Comparison of ENCODE assay signal across 32 cellular contexts in the genomic region with DNA sequence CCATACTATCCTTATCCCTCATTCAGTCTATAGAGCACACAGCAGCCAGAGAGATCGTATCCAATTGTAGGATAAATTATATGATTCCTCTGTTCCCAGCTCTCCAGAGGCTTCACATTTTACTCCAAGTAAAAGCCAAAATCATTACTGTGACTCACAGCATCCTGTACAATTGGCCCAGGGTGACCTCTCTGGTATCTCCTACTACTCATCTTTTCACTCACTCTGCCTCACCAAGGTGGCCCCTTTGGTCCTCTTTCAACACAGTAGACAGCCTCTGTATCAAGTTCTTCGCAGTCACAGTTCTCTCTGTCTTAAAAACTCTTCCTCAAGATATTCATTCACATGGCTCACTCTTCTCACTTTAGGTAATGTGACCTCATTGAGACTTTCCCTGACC.
"Had no signal": no experiment of that assay in that cellular context is flagged by ENCODE, and none has a peak within 500 bp of the region (broad histone marks: within the 10 kb centered on the region; RNA-seq: fewer than 3 reads in every experiment).

No MANE protein-coding gene starts in this region.

- H3K27me3 ChIP-seq: body of pancreas, cardiac muscle cell, colonic mucosa, gastroesophageal sphincter, pancreas, sigmoid colon, upper lobe of left lung, vagina had no signal

- H3K4me3 ChIP-seq: body of pancreas, cardiac muscle cell, colonic mucosa, gastroesophageal sphincter, pancreas, prostate gland, sigmoid colon, upper lobe of left lung, vagina had no signal

- H3K4me1 ChIP-seq: body of pancreas, colonic mucosa, gastroesophageal sphincter, pancreas, prostate gland, sigmoid colon, upper lobe of left lung, vagina had no signal

- H3K36me3 ChIP-seq: cardiac muscle cell, colonic mucosa, gastroesophageal sphincter, pancreas, prostate gland, sigmoid colon, upper lobe of left lung, vagina, WERI-Rb-1 had no signal

- DNase-seq: activated CD4-positive, alpha-beta memory T cell treated with anti-CD3 and anti-CD28 coated beads, Interleukin-2, amount 10 ng/mL, durations not matched to agents 7 days and 5 days; activated CD4-positive, alpha-beta T cell treated with anti-CD3 and anti-CD28 coated beads, Interleukin-2, amount 10 ng/mL, durations not matched to agents 7 days and 5 days; activated CD8-positive, alpha-beta memory T cell treated with anti-CD3 and anti-CD28 coated beads, Interleukin-2, amount 50 U/mL, for 48 hours; activated gamma-delta T cell treated with Interleukin-2 at 50 U/mL for 16 hours; activated T-cell treated with anti-CD3 and anti-CD28 coated beads, Interleukin-2, amount 50 U/mL, for 24 hours; aorta; body of pancreas; cerebellar nuclear complex; colonic mucosa; effector CD8-positive, alpha-beta T cell; hippocampal formation; left colon; midbrain; naive thymus-derived CD4-positive, alpha-beta T cell; nucleus accumbens; pancreas; retina; sigmoid colon; small intestine; stimulated activated CD4-positive, alpha-beta T cell treated with anti-CD3 and anti-CD28 coated beads, Interleukin-4, amount 100 ng/mL, for 24 hours; stimulated activated naive CD8-positive, alpha-beta T cell treated with anti-CD3 and anti-CD28 coated beads, Interleukin-15, amount 100 ng/mL, for 72 hours; substantia nigra; T-helper 9 cell; upper lobe of left lung; WERI-Rb-1 had no signal

- H3K9me3 ChIP-seq: colonic mucosa, gastroesophageal sphincter, pancreas, prostate gland, vagina had no signal

- ATAC-seq: activated CD4-positive, CD25-positive, alpha-beta regulatory T cell treated with anti-CD3 and anti-CD28 coated beads, Interleukin-2, amount 50 U/mL, for 24 hours; activated naive CD4-positive, alpha-beta T cell treated with anti-CD3 and anti-CD28 coated beads, Interleukin-2, amount 50 U/mL, for 72 hours; body of pancreas; gastroesophageal sphincter; left colon; naive thymus-derived CD4-positive, alpha-beta T cell; pancreas; stimulated activated effector memory CD8-positive, alpha-beta T cell treated with anti-CD3 and anti-CD28 coated beads, Interleukin-12 subunit alpha, Interleukin-12 subunit beta, amount 100 ng/mL, for 72 hours; stimulated activated naive CD8-positive, alpha-beta T cell treated with anti-CD3 and anti-CD28 coated beads, Interleukin-15, amount 100 ng/mL, for 72 hours had no signal

- H3K27ac ChIP-seq: body of pancreas, cardiac muscle cell, colonic mucosa, gastroesophageal sphincter, pancreas, prostate gland, sigmoid colon, upper lobe of left lung, vagina, WERI-Rb-1 had no signal
